ENCODE assay signal across 9 cellular contexts in genomic region chr4:53905935-53906377, GRCh38.
DNase-seq lines count a peak whose midpoint lies in the region; ATAC-seq, FAIRE-seq and TF ChIP-seq lines count a peak whose summit lies in the region.
"Had no signal": no experiment of that assay in that cellular context is flagged by ENCODE, and none has a peak within 500 bp of the region (broad histone marks: within the 10 kb centered on the region; RNA-seq: fewer than 3 reads in every experiment).

No MANE protein-coding gene starts in this region.

- CTCF ChIA-PET in AG04450 (lab: Charles Lee) = interaction anchor here (1.0 to 1.7 kb wide), 6 partner anchors 8 to 328 kb away, joined by 3 to 6 read pairs (median 4); partner anchors contain the start of gene PDGFRA

- TF ChIP-seq POLR2A in NB4 (IDR thresholded peaks at IDR 0.05; ENCODE audit: extremely low read depth, insufficient read length) = no peak

- TF ChIP-seq CTCF in AG04450 (IDR thresholded peaks at IDR 0.05; ENCODE audit: low read depth, low read length) (no peak), NB4 (IDR thresholded peaks at IDR 0.05; ENCODE audit: low read depth, low read length) (no peak), astrocyte (IDR thresholded peaks at IDR 0.05; ENCODE audit: insufficient read depth, low read depth, low read length) (no peak), WERI-Rb-1 (IDR thresholded peaks at IDR 0.05; ENCODE audit: low read depth, low read length) (no peak)

- H4K20me1 ChIP-seq in astrocyte (ENCODE audit: insufficient read depth, low read length) = no peaks in the 10 kb centered on the region

- H3K27ac ChIP-seq in AG04450 (ENCODE audit: low read depth, low read length) = peak overlapping the region; percentile 72
- no peak overlapping the region for H3K27ac ChIP-seq in astrocyte (ENCODE audit: low read depth, low read length)
- H3K27ac ChIP-seq in WERI-Rb-1 = no peak overlapping the region

- H3K27me3 Mint-ChIP-seq in astrocyte (ENCODE audit: low read depth, unreplicated experiment) (peaks cover 9% of the 10 kb centered on the region), immature natural killer cell (ENCODE audit: low read depth in 3 of 3) (peaks cover 4 to 9% (median 8%) of the 10 kb centered on the region in 3 donors)
- H3K27me3 Mint-ChIP-seq in stimulated activated naive B cell treated with anti-CD40 and anti-IgM and Interleukin-4, amounts not matched to agents 10 μg/mL and 1 μg/mL and 100 μg/mL, for 72 hours = peaks cover 54 to 62% of the 10 kb centered on the region in 2 donors

- no peaks in the 10 kb centered on the region for H3K36me3 ChIP-seq in astrocyte (ENCODE audit: insufficient read depth, low read length)
- H3K36me3 ChIP-seq in WERI-Rb-1 = no peaks in the 10 kb centered on the region

- no peaks in the 10 kb centered on the region for H3K9me3 Mint-ChIP-seq in astrocyte (ENCODE audit: unreplicated experiment)
- H3K9me3 Mint-ChIP-seq in immature natural killer cell = no peaks in the 10 kb centered on the region
- no peaks in the 10 kb centered on the region for H3K9me3 Mint-ChIP-seq in stimulated activated naive B cell treated with anti-CD40 and anti-IgM and Interleukin-4, amounts not matched to agents 10 μg/mL and 1 μg/mL and 100 μg/mL, for 72 hours

- peak; percentile 58 for FAIRE-seq in astrocyte (lab: Jason Lieb, UNC)

- POLR2A ChIA-PET in AG04450 (lab: Yijun Ruan, JAX) = interaction anchor here (1.6 to 2.7 kb wide), 2 partner anchors 43 to 323 kb away, joined by 7 to 12 read pairs; partner anchors contain the start of gene PDGFRA

- H3K36me3 Mint-ChIP-seq in astrocyte (ENCODE audit: low read depth, unreplicated experiment) (no peaks in the 10 kb centered on the region), immature natural killer cell (no peaks in the 10 kb centered on the region)
- H3K36me3 Mint-ChIP-seq in stimulated activated naive B cell treated with anti-CD40 and anti-IgM and Interleukin-4, amounts not matched to agents 10 μg/mL and 1 μg/mL and 100 μg/mL, for 72 hours = no peaks in the 10 kb centered on the region

- H3K9ac ChIP-seq in astrocyte (ENCODE audit: low read length) = peak overlapping the region; percentile 63

- H3K79me2 ChIP-seq in astrocyte (ENCODE audit: insufficient read depth, low read length) = no peaks in the 10 kb centered on the region

- H3K4me2 ChIP-seq in astrocyte (ENCODE audit: low read length) = peak overlapping the region; percentile 86

- H3K4me3 Mint-ChIP-seq in astrocyte (ENCODE audit: unreplicated experiment) (peak overlapping the region; percentile 42), immature natural killer cell (peak overlapping the region; percentile 64 to 80 (median 73))
- peak overlapping the region; percentile 42 to 55 for H3K4me3 Mint-ChIP-seq in stimulated activated naive B cell treated with anti-CD40 and anti-IgM and Interleukin-4, amounts not matched to agents 10 μg/mL and 1 μg/mL and 100 μg/mL, for 72 hours

- peak; percentile 48 for ATAC-seq in GM18519 (IDR thresholded peaks at IDR 0.05; ENCODE audit: low FRiP score, unreplicated experiment)
- ATAC-seq in stimulated activated naive B cell treated with anti-CD40 and anti-IgM and Interleukin-4, amounts not matched to agents 10 μg/mL and 1 μg/mL and 100 μg/mL, for 72 hours (replicated peaks) = peak; percentile 27 to 47

- H3K27me3 ChIP-seq in AG04450 (ENCODE audit: control insufficient read depth, insufficient read depth, low read length) (no peaks in the 10 kb centered on the region), astrocyte (ENCODE audit: insufficient read depth, low read length) (no peaks in the 10 kb centered on the region), WERI-Rb-1 (ENCODE audit: insufficient read depth, low read depth, severe bottlenecking) (peaks cover 72% of the 10 kb centered on the region)

- DNase-seq in AG04450 (ENCODE audit: low read depth, low spot score) (no peak), NB4 (ENCODE audit: low read depth) (peak; percentile 70), astrocyte (ENCODE audit: low read depth) (peak; percentile 71), immature natural killer cell (no peak), WERI-Rb-1 (no peak)
- no peak for DNase-seq in stimulated activated naive B cell treated with anti-CD40 and anti-IgM and Interleukin-4, amounts not matched to agents 10 μg/mL and 1 μg/mL and 100 μg/mL, for 72 hours
- no peak for DNase-seq in activated CD8-positive, alpha-beta memory T cell treated with anti-CD3 and anti-CD28 coated beads, Interleukin-2, amount 50 U/mL, for 4 hours

- peak overlapping the region; percentile 84 for H2AFZ ChIP-seq in astrocyte (ENCODE audit: low read depth, low read length)

- H3K27ac Mint-ChIP-seq in astrocyte (ENCODE audit: unreplicated experiment) (peak overlapping the region; percentile 8), immature natural killer cell (peak overlapping the region in 1 of 6 donors; percentile 40)
- no peak overlapping the region for H3K27ac Mint-ChIP-seq in stimulated activated naive B cell treated with anti-CD40 and anti-IgM and Interleukin-4, amounts not matched to agents 10 μg/mL and 1 μg/mL and 100 μg/mL, for 72 hours

- peaks cover 20% of the 10 kb centered on the region for H3K4me1 Mint-ChIP-seq in astrocyte (ENCODE audit: low read depth, unreplicated experiment)
- peaks cover 15 to 21% of the 10 kb centered on the region in 2 donors for H3K4me1 Mint-ChIP-seq in immature natural killer cell
- peaks cover 4 to 16% of the 10 kb centered on the region in 2 donors for H3K4me1 Mint-ChIP-seq in stimulated activated naive B cell treated with anti-CD40 and anti-IgM and Interleukin-4, amounts not matched to agents 10 μg/mL and 1 μg/mL and 100 μg/mL, for 72 hours

- H3K4me3 ChIP-seq in AG04450 (ENCODE audit: low read depth, low read length) (peak overlapping the region; percentile 56), NB4 (ENCODE audit: low read depth, low read length) (peak overlapping the region; percentile 37), astrocyte (ENCODE audit: insufficient read depth, low read depth, low read length) (peak overlapping the region; percentile 59), WERI-Rb-1 (ENCODE audit: low read depth, low read length) (no peak overlapping the region)
- H3K4me3 ChIP-seq: lung had no signal

- H3K9me3 ChIP-seq in AG04450 (ENCODE audit: control insufficient read depth, insufficient read depth, low read length) (no peaks in the 10 kb centered on the region), astrocyte (ENCODE audit: insufficient read depth, low read depth, low read length) (no peaks in the 10 kb centered on the region), WERI-Rb-1 (ENCODE audit: severe bottlenecking) (no peaks in the 10 kb centered on the region)

- H3K4me1 ChIP-seq in astrocyte (ENCODE audit: insufficient read depth, low read length) = peaks cover 18% of the 10 kb centered on the region

Comparison
In these comparisons a context has a peak if more than half of its experiments do, and no peak if none do; other contexts are left out.
1. DNase-seq: peak in NB4 (single experiment) and astrocyte (single experiment); none in AG04450 (single experiment), immature natural killer cell (0 of 3), stimulated activated naive B cell treated with anti-CD40 and anti-IgM and Interleukin-4, amounts not matched to agents 10 μg/mL and 1 μg/mL and 100 μg/mL, for 72 hours (single experiment), WERI-Rb-1 (single experiment) and activated CD8-positive, alpha-beta memory T cell treated with anti-CD3 and anti-CD28 coated beads, Interleukin-2, amount 50 U/mL, for 4 hours (single experiment).
2. Peak in every context shown above with its lines, with median percentiles within 50 percentile points of each other: H3K4me3 Mint-ChIP-seq.